ENCODE assay signal across 8 cellular contexts in the genomic region with DNA sequence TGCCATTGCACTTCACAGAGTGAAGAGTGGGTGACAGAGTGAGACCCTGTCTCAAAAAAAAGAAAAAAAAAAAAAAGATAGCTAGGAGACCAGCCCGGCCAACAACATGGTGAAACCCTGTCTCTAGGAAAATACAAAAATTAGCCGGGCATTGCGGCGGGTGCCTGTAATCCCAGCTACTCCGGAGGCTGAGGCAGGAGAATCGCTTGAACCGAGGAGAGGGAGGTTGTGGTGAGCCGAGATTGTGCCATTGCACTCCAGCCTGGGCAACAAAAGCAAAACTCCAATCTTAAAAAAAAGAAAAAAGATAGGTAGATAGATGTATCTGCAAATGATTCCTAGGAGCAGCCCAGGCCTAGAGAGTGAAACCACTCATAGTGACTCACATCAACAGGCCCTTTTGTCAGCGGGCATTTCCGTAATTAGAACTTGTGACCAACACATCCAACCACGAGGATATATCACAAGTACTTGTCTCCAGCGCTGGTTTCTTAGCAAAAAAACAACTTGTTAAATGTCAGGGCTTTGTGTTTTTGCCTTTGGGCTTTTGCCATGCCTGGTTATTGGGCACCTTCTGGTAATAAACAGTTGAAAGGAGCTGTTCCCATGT. TPM values are rescaled to one million over a fixed set of nuclear protein-coding genes. Genes with fewer than 3 reads are reported as not detected.
DNase-seq lines count a peak whose midpoint lies in the region; ATAC-seq, FAIRE-seq and TF ChIP-seq lines count a peak whose summit lies in the region.
"Not testable (repeated sequence)": the region's sequence is repeated elsewhere in the genome, so short reads cannot be mapped to it uniquely, and the experiment has no call there.

No MANE protein-coding gene starts in this region.

- peak overlapping the region; percentile 52 to 60 (median 54) for H3K27ac ChIP-seq in sigmoid colon

- H3K4me3 ChIP-seq in kidney epithelial cell (ENCODE audit: low read depth, low read length); sigmoid colon: not testable (repeated sequence)

- not testable (repeated sequence) for TF ChIP-seq POLR2A in sigmoid colon (IDR thresholded peaks at IDR 0.05)

- DNase-seq in Ammon's horn (ENCODE audit: low spot score), result peak; percentile 69
- peak; percentile 85 for DNase-seq in RCC 7860 (ENCODE audit: low spot score)
- DNase-seq in activated effector memory CD4-positive, alpha-beta T cell treated with anti-CD3 and anti-CD28 coated beads, Interleukin-2, amount 50 U/mL, for 16 hours, result peak; percentile 79
- DNase-seq in effector CD4-positive, alpha-beta T cell, result peak; percentile 45
- DNase-seq in kidney epithelial cell (ENCODE audit: low read depth), result peak; percentile 93
- not testable (repeated sequence) for DNase-seq in sigmoid colon

- H3K4me1 ChIP-seq in sigmoid colon, result not testable (repeated sequence)

- ATAC-seq in GM19452 (IDR thresholded peaks at IDR 0.05; ENCODE audit: unreplicated experiment), result peak; percentile 38
- peak; percentile 34 for ATAC-seq in HG03432 (IDR thresholded peaks at IDR 0.05; ENCODE audit: unreplicated experiment)

- peak; percentile 83 for FAIRE-seq in RCC 7860 (lab: Jason Lieb, UNC)

- intact Hi-C loops in sigmoid colon (cut with DNase I), result not testable (repeated sequence)

- TF ChIP-seq CTCF in kidney epithelial cell (IDR thresholded peaks at IDR 0.05; ENCODE audit: insufficient read depth, low read length, poor library complexity, severe bottlenecking); sigmoid colon (IDR thresholded peaks at IDR 0.05): not testable (repeated sequence)

- 80 to 87% methylated on average over 12 of the region's 12 CpGs for WGBS in sigmoid colon, 2 donors

- TF ChIP-seq EP300 in sigmoid colon (IDR thresholded peaks at IDR 0.05), result peak in 1 of 4 donors; percentile 59

- H3K27me3 ChIP-seq in kidney epithelial cell (ENCODE audit: control insufficient read depth, insufficient read depth, low read length); sigmoid colon: not testable (repeated sequence)

- not testable (repeated sequence) for H3K9me3 ChIP-seq in sigmoid colon

- not testable (repeated sequence) for H3K36me3 ChIP-seq in kidney epithelial cell (ENCODE audit: control insufficient read depth, insufficient read depth, low read length); sigmoid colon

RNA-seq across cellular contexts. Expression of gene AMZ2, which starts 13.0 kb away (rescaled TPM):
- 94.0 and 99.7 TPM in 2 replicates for total RNA-seq in kidney epithelial cell
- total RNA-seq in sigmoid colon, result 10 to 100 TPM; 55.9 to 80.1 (median 62.8) TPM
- 10 to 100 TPM; 30.8 to 34.7 (median 34.2) TPM for polyA plus RNA-seq in sigmoid colon

RNA-seq across cellular contexts. Expression of gene SLC16A6, which starts 56.1 kb away (rescaled TPM):
- total RNA-seq in kidney epithelial cell, result 0.38 and 1.3 TPM in 2 replicates
- under 1 TPM in 1 of 4 donors, not detected in 3; 0.14 TPM for total RNA-seq in sigmoid colon
- polyA plus RNA-seq in sigmoid colon, result 1 to 10 TPM in 1 of 3 donors, under 1 TPM in 1, not detected in 1; 0.67 to 2.1 TPM

RNA-seq across cellular contexts. Expression of gene ARSG, which starts 56.5 kb away (rescaled TPM):
- total RNA-seq in kidney epithelial cell, result 2.9 and 4.5 TPM in 2 replicates
- total RNA-seq in sigmoid colon, result 1 to 10 TPM; 1.5 to 3.0 (median 2.0) TPM
- 1 to 10 TPM in 1 of 3 donors, under 1 TPM in 2; under 0.01 to 2.0 (median 0.69) TPM for polyA plus RNA-seq in sigmoid colon
